14 cellular contexts compared by ENCODE assay signal in genomic region chr2:136114392-136114791, GRCh38. TPM values are rescaled to one million over a fixed set of nuclear protein-coding genes. Genes with fewer than 3 reads are reported as not detected.
DNase-seq lines count a peak whose midpoint lies in the region; ATAC-seq, FAIRE-seq and TF ChIP-seq lines count a peak whose summit lies in the region.
"Had no signal": no experiment of that assay in that cellular context is flagged by ENCODE, and none has a peak within 500 bp of the region (broad histone marks: within the 10 kb centered on the region; RNA-seq: fewer than 3 reads in every experiment).

No MANE protein-coding gene starts in this region.

- H3K4me2 ChIP-seq in OCI-LY3 (ENCODE audit: low read length) = peak overlapping the region; percentile 38

- H3K27me3 Mint-ChIP-seq in activated T-cell treated with anti-CD3 and anti-CD28 coated beads, Interleukin-2, amount 50 U/mL, for 24 hours = no peaks in the 10 kb centered on the region
- H3K27me3 Mint-ChIP-seq in endodermal cell (ENCODE audit: insufficient read depth) = peaks cover 28% of the 10 kb centered on the region
- no peaks in the 10 kb centered on the region for H3K27me3 Mint-ChIP-seq in stimulated activated naive B cell treated with anti-CD40 and anti-IgM and Interleukin-4, amounts not matched to agents 10 μg/mL and 1 μg/mL and 100 μg/mL, for 72 hours

- H3K4me1 ChIP-seq in OCI-LY3 (ENCODE audit: low read length) (peaks cover 39% of the 10 kb centered on the region), endodermal cell (ENCODE audit: control insufficient read depth, insufficient read depth, low read length) (no peaks in the 10 kb centered on the region), pancreas (peaks cover 0 to 9% (median 0%) of the 10 kb centered on the region in 3 donors)

- H3K4me3 ChIP-seq in OCI-LY3 (ENCODE audit: low read length) = peak overlapping the region; percentile 13; the same call in 1 of the 2 replicates
- peak overlapping the region; percentile 98 for H3K4me3 ChIP-seq in endodermal cell (ENCODE audit: low read length)
- no peak overlapping the region for H3K4me3 ChIP-seq in pancreas
- H3K4me3 ChIP-seq in WERI-Rb-1 (ENCODE audit: low read depth, low read length) = no peak overlapping the region

- H3K27ac ChIP-seq in OCI-LY3 (ENCODE audit: low read length) (no peak overlapping the region), endodermal cell (ENCODE audit: low read depth, low read length) (no peak overlapping the region), pancreas (peak overlapping the region in 1 of 4 donors; percentile 19), WERI-Rb-1 (no peak overlapping the region)
- H3K27ac ChIP-seq: brain microvascular endothelial cell had no signal

- no peak for ATAC-seq in stimulated activated naive B cell treated with anti-CD40 and anti-IgM and Interleukin-4, amounts not matched to agents 10 μg/mL and 1 μg/mL and 100 μg/mL, for 72 hours (replicated peaks)
- ATAC-seq in pancreas = no peak

- peaks cover 29% of the 10 kb centered on the region for H3K36me3 ChIP-seq in OCI-LY3 (replicated peaks; ENCODE audit: low read depth, low read length)
- peaks cover 42% of the 10 kb centered on the region for H3K36me3 ChIP-seq in endodermal cell (ENCODE audit: control insufficient read depth, insufficient read depth, low read length)
- H3K36me3 ChIP-seq in pancreas = no peaks in the 10 kb centered on the region
- no peaks in the 10 kb centered on the region; the same call in 1 of the 2 replicates for H3K36me3 ChIP-seq in WERI-Rb-1
- H3K36me3 ChIP-seq: brain microvascular endothelial cell had no signal

- H4K20me1 ChIP-seq in OCI-LY3 (ENCODE audit: insufficient read depth, low read length) = peaks cover 15% of the 10 kb centered on the region; the same call in 1 of the 2 replicates

- H3K9me3 ChIP-seq in OCI-LY3 (ENCODE audit: insufficient read depth, low read length) (no peaks in the 10 kb centered on the region), endodermal cell (ENCODE audit: control insufficient read depth, low read length) (no peaks in the 10 kb centered on the region), pancreas (no peaks in the 10 kb centered on the region), WERI-Rb-1 (ENCODE audit: severe bottlenecking) (no peaks in the 10 kb centered on the region)

- intact Hi-C loops in pancreas (cut with DNase I) = no loop called here

- no peaks in the 10 kb centered on the region for H3K9me3 Mint-ChIP-seq in activated T-cell treated with anti-CD3 and anti-CD28 coated beads, Interleukin-2, amount 50 U/mL, for 24 hours
- no peaks in the 10 kb centered on the region for H3K9me3 Mint-ChIP-seq in endodermal cell
- H3K9me3 Mint-ChIP-seq in stimulated activated naive B cell treated with anti-CD40 and anti-IgM and Interleukin-4, amounts not matched to agents 10 μg/mL and 1 μg/mL and 100 μg/mL, for 72 hours = no peaks in the 10 kb centered on the region
- H3K9me3 Mint-ChIP-seq: type B pancreatic cell had no signal

- peaks cover 55% of the 10 kb centered on the region for H3K4me1 Mint-ChIP-seq in activated T-cell treated with anti-CD3 and anti-CD28 coated beads, Interleukin-2, amount 50 U/mL, for 24 hours (ENCODE audit: low read depth)
- peaks cover 33% of the 10 kb centered on the region for H3K4me1 Mint-ChIP-seq in endodermal cell
- peaks cover 45 to 63% of the 10 kb centered on the region in 2 donors for H3K4me1 Mint-ChIP-seq in stimulated activated naive B cell treated with anti-CD40 and anti-IgM and Interleukin-4, amounts not matched to agents 10 μg/mL and 1 μg/mL and 100 μg/mL, for 72 hours

- H3K27ac Mint-ChIP-seq in activated T-cell treated with anti-CD3 and anti-CD28 coated beads, Interleukin-2, amount 50 U/mL, for 24 hours = peak overlapping the region; percentile 8
- H3K27ac Mint-ChIP-seq in endodermal cell = peak overlapping the region; percentile 45
- H3K27ac Mint-ChIP-seq in stimulated activated naive B cell treated with anti-CD40 and anti-IgM and Interleukin-4, amounts not matched to agents 10 μg/mL and 1 μg/mL and 100 μg/mL, for 72 hours = no peak overlapping the region
- H3K27ac Mint-ChIP-seq: type B pancreatic cell had no signal

- H3K9ac ChIP-seq in OCI-LY3 (ENCODE audit: low read length) (no peak overlapping the region), endodermal cell (ENCODE audit: extremely low read depth, low read length, poor library complexity, severe bottlenecking) (peak overlapping the region; percentile 97)

- no peak for DNase-seq in activated T-cell treated with anti-CD3 and anti-CD28 coated beads, Interleukin-2, amount 50 U/mL, for 24 hours
- no peak for DNase-seq in activated T-cell treated with anti-CD3 and anti-CD28 coated beads, Interleukin-2, amount 50 U/mL, for 48 hours
- DNase-seq in endodermal cell (no peak), pancreas (no peak), NCI-H1092 (lab: John Stamatoyannopoulos, UW) (no peak), WERI-Rb-1 (no peak)
- DNase-seq in stimulated activated naive B cell treated with anti-CD40 and anti-IgM and Interleukin-4, amounts not matched to agents 10 μg/mL and 1 μg/mL and 100 μg/mL, for 72 hours = no peak
- DNase-seq: activated CD8-positive, alpha-beta memory T cell treated with anti-CD3 and anti-CD28 coated beads for 24 hours; brain microvascular endothelial cell; mesendoderm; NCI-H1092 treated with DMSO at 0.1 percent for 48 hours had no signal

- TF ChIP-seq CTCF in OCI-LY3 (IDR thresholded peaks at IDR 0.05; ENCODE audit: low read depth, low read length) = no peak
- no peak for TF ChIP-seq CTCF in endodermal cell (conservative IDR thresholded peaks at IDR 0.05)
- no peak for TF ChIP-seq CTCF in pancreas (IDR thresholded peaks at IDR 0.05)
- TF ChIP-seq CTCF in WERI-Rb-1 (IDR thresholded peaks at IDR 0.05; ENCODE audit: low read depth, low read length) = no peak

- H3K4me3 Mint-ChIP-seq in activated T-cell treated with anti-CD3 and anti-CD28 coated beads, Interleukin-2, amount 50 U/mL, for 24 hours = peak overlapping the region; percentile 2
- peak overlapping the region; percentile 98 for H3K4me3 Mint-ChIP-seq in endodermal cell
- H3K4me3 Mint-ChIP-seq in stimulated activated naive B cell treated with anti-CD40 and anti-IgM and Interleukin-4, amounts not matched to agents 10 μg/mL and 1 μg/mL and 100 μg/mL, for 72 hours = peak overlapping the region; percentile 5 to 57

- H3K36me3 Mint-ChIP-seq in activated T-cell treated with anti-CD3 and anti-CD28 coated beads, Interleukin-2, amount 50 U/mL, for 24 hours (ENCODE audit: low read depth) = peaks cover 51% of the 10 kb centered on the region
- peaks cover 42% of the 10 kb centered on the region for H3K36me3 Mint-ChIP-seq in endodermal cell (ENCODE audit: low read depth)
- H3K36me3 Mint-ChIP-seq in stimulated activated naive B cell treated with anti-CD40 and anti-IgM and Interleukin-4, amounts not matched to agents 10 μg/mL and 1 μg/mL and 100 μg/mL, for 72 hours = peaks cover 44 to 50% of the 10 kb centered on the region in 2 donors

- peaks cover 27% of the 10 kb centered on the region; the same call in 1 of the 2 replicates for H3K79me2 ChIP-seq in OCI-LY3 (ENCODE audit: low read length)

- H3K27me3 ChIP-seq in OCI-LY3 (ENCODE audit: low read depth, low read length) (peaks cover 59% of the 10 kb centered on the region), endodermal cell (ENCODE audit: control insufficient read depth, insufficient read depth, low read length, poor library complexity, severe bottlenecking) (no peaks in the 10 kb centered on the region), pancreas (peaks cover 0 to 6% (median 1%) of the 10 kb centered on the region in 4 donors), WERI-Rb-1 (ENCODE audit: insufficient read depth, low read depth, severe bottlenecking) (peaks cover 5% of the 10 kb centered on the region)

- no peak for FAIRE-seq in pancreas (lab: Jason Lieb, UNC)
- FAIRE-seq: endometrium had no signal

- no peak overlapping the region for H2AFZ ChIP-seq in OCI-LY3 (ENCODE audit: low read depth, low read length)

- 86 to 88% methylated on average over 3 to 6 of the region's 6 CpGs for WGBS in endodermal cell (ENCODE audit: insufficient coverage in 1 of 2, insufficient read length in 1 of 2), 2 experiments
- 56 to 73% methylated on average over 6 of the region's 6 CpGs for WGBS in pancreas, 2 donors

RNA-seq across cellular contexts. Expression of gene CXCR4, which starts 3.6 kb away (rescaled TPM):
- total RNA-seq in endodermal cell = 100 to 1,000 TPM; 287 to 454 TPM
- polyA plus RNA-seq in endodermal cell (2013, experiment 1 of 2) = 303 TPM
- polyA plus RNA-seq in endodermal cell (2013, experiment 2 of 2) = 293 TPM
- 10 to 100 TPM in 2 of 6 donors, 1 to 10 TPM in 3, under 1 TPM in 1; 0.31 to 20.4 (median 2.0) TPM for total RNA-seq in pancreas
- polyA plus RNA-seq in pancreas = 1 to 10 TPM; 1.4 to 1.6 TPM

Comparison
In these comparisons a context has a peak if more than half of its experiments do, and no peak if none do; other contexts are left out.
1. H3K4me3 Mint-ChIP-seq: peak in every context shown above with its lines; median percentile 98 in endodermal cell; 31 in stimulated activated naive B cell treated with anti-CD40 and anti-IgM and Interleukin-4, amounts not matched to agents 10 μg/mL and 1 μg/mL and 100 μg/mL, for 72 hours; 2 in activated T-cell treated with anti-CD3 and anti-CD28 coated beads, Interleukin-2, amount 50 U/mL, for 24 hours.
2. H3K4me3 ChIP-seq: peak in OCI-LY3 (single experiment) and endodermal cell (single experiment); none in pancreas (0 of 4) and WERI-Rb-1 (single experiment).
3. RNA of gene CXCR4, which starts 3.6 kb away (total RNA-seq): 287 to 454 TPM in endodermal cell; 0.31 to 20.4 TPM in pancreas; every median in the first group is over 10 times any median in the second.